1 cellular context compared by ENCODE assay signal in genomic region chr9:34559616-34560546, GRCh38.
TF ChIP-seq lines count a peak whose summit lies in the region.

No MANE protein-coding gene starts in this region.

TF ChIP-seq in WTC11, 78 proteins besides CTCF, POLR2A, EP300 and RAD21 (continued from another document):
- TF ChIP-seq, protein P1, sequence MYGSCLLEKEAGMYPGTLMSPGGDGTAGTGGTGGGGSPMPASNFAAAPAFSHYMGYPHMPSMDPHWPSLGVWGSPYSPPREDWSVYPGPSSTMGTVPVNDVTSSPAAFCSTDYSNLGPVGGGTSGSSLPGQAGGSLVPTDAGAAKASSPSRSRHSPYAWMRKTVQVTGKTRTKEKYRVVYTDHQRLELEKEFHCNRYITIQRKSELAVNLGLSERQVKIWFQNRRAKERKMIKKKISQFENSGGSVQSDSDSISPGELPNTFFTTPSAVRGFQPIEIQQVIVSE (CRISPR knock-in tag; IDR thresholded peaks at IDR 0.05; ENCODE audit: borderline replicate concordance): no peak
- TF ChIP-seq ZNF423 (CRISPR knock-in tag; IDR thresholded peaks at IDR 0.05) (no peak), JUN (CRISPR knock-in tag; IDR thresholded peaks at IDR 0.05) (no peak), E2F4 (CRISPR knock-in tag; IDR thresholded peaks at IDR 0.05; ENCODE audit: borderline replicate concordance, low read depth) (no peak), FOXP1 (CRISPR knock-in tag; IDR thresholded peaks at IDR 0.05; ENCODE audit: borderline replicate concordance) (no peak)
TF ChIP-seq in WTC11: peak in this region for 0.
